In the genomic region with DNA sequence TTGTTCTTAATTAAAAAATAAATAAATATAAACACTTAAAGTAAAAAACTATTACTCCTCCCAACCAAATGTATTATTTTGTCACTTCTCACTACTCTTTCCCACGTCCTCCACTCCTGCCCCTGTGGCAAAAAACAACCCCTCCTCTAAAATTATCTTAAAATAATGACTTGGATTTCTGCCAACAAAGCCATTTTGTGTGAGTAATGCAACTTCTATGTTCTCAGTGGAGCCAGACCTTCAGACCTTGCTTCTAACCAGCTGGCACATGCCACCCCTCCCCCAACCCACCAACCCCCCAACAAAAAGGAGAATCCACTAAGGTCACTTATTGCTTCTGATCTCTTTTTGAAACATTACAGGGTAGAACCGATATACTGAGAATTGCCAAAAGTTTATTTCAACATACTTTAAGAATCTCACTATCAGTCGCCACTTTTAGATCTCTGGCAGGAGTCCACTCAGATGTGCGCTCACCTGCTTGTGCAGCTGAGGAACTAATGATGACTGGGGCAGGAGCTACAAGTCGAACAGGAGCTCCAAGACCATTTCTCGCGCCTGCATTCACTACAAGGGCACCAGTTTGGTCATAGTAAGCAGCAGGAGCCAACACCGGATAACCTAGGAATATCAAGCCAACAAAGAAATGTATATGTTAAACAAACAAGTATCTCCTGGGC, we compare ENCODE assay signal across 10 cellular contexts. TPM values are rescaled to one million over a fixed set of nuclear protein-coding genes. Genes with fewer than 3 reads are reported as not detected.
DNase-seq lines count a peak whose midpoint lies in the region; FAIRE-seq and TF ChIP-seq lines count a peak whose summit lies in the region.
"Had no signal": no experiment of that assay in that cellular context is flagged by ENCODE, and none has a peak within 500 bp of the region (broad histone marks: within the 10 kb centered on the region; RNA-seq: fewer than 3 reads in every experiment).

No MANE protein-coding gene starts in this region.

- peak overlapping the region; percentile 9 for H3K23ac ChIP-seq in trophoblast cell (ENCODE audit: low read length)

- no peaks in the 10 kb centered on the region for H3K4me1 ChIP-seq in endodermal cell (ENCODE audit: control insufficient read depth, insufficient read depth, low read length)
- H3K4me1 ChIP-seq in trophoblast cell (ENCODE audit: control insufficient read depth in 1 of 2, insufficient read depth in 2 of 2, low read length in 2 of 2), result peaks cover 2% of the 10 kb centered on the region in 2 experiments
- H3K4me1 ChIP-seq: colonic mucosa had no signal

- H3K9me3 Mint-ChIP-seq in endodermal cell, result no peaks in the 10 kb centered on the region

- H3K9me3 ChIP-seq in endodermal cell (ENCODE audit: control insufficient read depth, low read length), result no peaks in the 10 kb centered on the region
- peaks cover 1% of the 10 kb centered on the region for H3K9me3 ChIP-seq in trophoblast cell (ENCODE audit: insufficient read depth, low read depth, low read length)
- H3K9me3 ChIP-seq: colonic mucosa had no signal

- no peak overlapping the region for H2AK5ac ChIP-seq in trophoblast cell (ENCODE audit: low read length)

- H3K4me2 ChIP-seq in trophoblast cell (ENCODE audit: low read length), result no peak overlapping the region

- no peak overlapping the region for H4K12ac ChIP-seq in trophoblast cell (ENCODE audit: low read depth, low read length)

- no peak for TF ChIP-seq POLR2A in H54 (IDR thresholded peaks at IDR 0.05; ENCODE audit: low read depth, low read length)

- no peak overlapping the region for H2BK12ac ChIP-seq in trophoblast cell (ENCODE audit: low read length)

- H3K27ac ChIP-seq in endodermal cell (ENCODE audit: low read depth, low read length) (no peak overlapping the region), trophoblast cell (ENCODE audit: low read depth, low read length) (no peak overlapping the region), coronary artery (peak overlapping the region in 1 of 2 donors; percentile 14)
- H3K27ac ChIP-seq: colonic mucosa had no signal

- peak; percentile 74 for FAIRE-seq in H54 (lab: Jason Lieb, UNC)

- no peak overlapping the region for H3K14ac ChIP-seq in trophoblast cell (ENCODE audit: low read length)

- H2AFZ ChIP-seq in trophoblast cell (ENCODE audit: insufficient read depth, low read length, poor library complexity), result no peak overlapping the region

- H3K4me3 ChIP-seq in endodermal cell (ENCODE audit: low read length) (no peak overlapping the region), trophoblast cell (ENCODE audit: low read depth, low read length) (no peak overlapping the region), coronary artery (no peak overlapping the region)
- H3K4me3 ChIP-seq: colonic mucosa had no signal

- peak overlapping the region; percentile 54 for H4K8ac ChIP-seq in trophoblast cell (ENCODE audit: low read depth, low read length)

- H3K27me3 Mint-ChIP-seq in endodermal cell (ENCODE audit: insufficient read depth), result no peaks in the 10 kb centered on the region

- peaks cover 3% of the 10 kb centered on the region for H3K4me1 Mint-ChIP-seq in endodermal cell

- peak; percentile 16 for DNase-seq in H54 (ENCODE audit: insufficient read length, low spot score)
- DNase-seq in NCI-H2171 treated with DMSO at 0.1 percent for 48 hours (lab: John Stamatoyannopoulos, UW), result peak; percentile 95
- no peak for DNase-seq in endodermal cell
- DNase-seq in trophoblast cell, result peak in 1 of 2 donors; percentile 49
- no peak for DNase-seq in coronary artery (ENCODE audit: low spot score)
- DNase-seq in retina, result no peak
- DNase-seq in effector CD4-positive, alpha-beta T cell, result no peak
- DNase-seq in putamen (ENCODE audit: low spot score), result no peak
- DNase-seq: colonic mucosa, NCI-H2029 treated with DMSO at 0.1 percent for 48 hours had no signal

- H3K79me2 ChIP-seq in trophoblast cell (ENCODE audit: control insufficient read depth, insufficient read depth, low read length, poor library complexity), result peaks cover under 1% of the 10 kb centered on the region

- no peak overlapping the region for H2BK120ac ChIP-seq in trophoblast cell (ENCODE audit: insufficient read depth, low read length, poor library complexity)

- H4K91ac ChIP-seq in trophoblast cell (ENCODE audit: low read depth, low read length), result no peak overlapping the region

- no peak for TF ChIP-seq CTCF in endodermal cell (conservative IDR thresholded peaks at IDR 0.05)
- TF ChIP-seq CTCF in coronary artery (IDR thresholded peaks at IDR 0.05), result no peak

- no peaks in the 10 kb centered on the region for H3K27me3 ChIP-seq in endodermal cell (ENCODE audit: control insufficient read depth, insufficient read depth, low read length, poor library complexity, severe bottlenecking)
- H3K27me3 ChIP-seq in trophoblast cell (ENCODE audit: insufficient read depth, low read length), result no peaks in the 10 kb centered on the region
- H3K27me3 ChIP-seq: colonic mucosa had no signal

- H3K36me3 Mint-ChIP-seq in endodermal cell (ENCODE audit: low read depth), result peaks cover 95% of the 10 kb centered on the region

- H3K27ac Mint-ChIP-seq in endodermal cell, result peak overlapping the region; percentile 72

- 87 to 92% methylated on average over 5 to 8 of the region's 8 CpGs for WGBS in endodermal cell (ENCODE audit: insufficient coverage in 1 of 2, insufficient read length in 1 of 2), 2 experiments
- WGBS in trophoblast cell (ENCODE audit: extremely low coverage, insufficient coverage, insufficient read length), result 100% methylated on average over 1 of the region's 8 CpGs

- H3K9ac ChIP-seq in endodermal cell (ENCODE audit: extremely low read depth, low read length, poor library complexity, severe bottlenecking), result no peak overlapping the region
- no peak overlapping the region for H3K9ac ChIP-seq in trophoblast cell (ENCODE audit: low read length)

- H3K4me3 Mint-ChIP-seq in endodermal cell, result no peak overlapping the region

- H3K36me3 ChIP-seq in endodermal cell (ENCODE audit: control insufficient read depth, insufficient read depth, low read length) (peaks cover 96% of the 10 kb centered on the region), trophoblast cell (ENCODE audit: control insufficient read depth in 1 of 2, insufficient read depth in 2 of 2, low read length in 2 of 2) (peaks cover 18 to 38% of the 10 kb centered on the region in 2 experiments)

- H3K4ac ChIP-seq in trophoblast cell (ENCODE audit: low read depth, low read length), result no peak overlapping the region

- H3K18ac ChIP-seq in trophoblast cell (ENCODE audit: low read length), result peak overlapping the region; percentile 53

- H2BK5ac ChIP-seq in trophoblast cell (ENCODE audit: low read depth, low read length, poor library complexity), result no peak overlapping the region

- no peaks in the 10 kb centered on the region for H3K79me1 ChIP-seq in trophoblast cell (ENCODE audit: low read length)

RNA-seq across cellular contexts. Expression of a gene that starts 58.3 kb away (rescaled TPM):
- 100 to 1,000 TPM in 1 of 2 donors, 10 to 100 TPM in 1; 94.1 to 143 TPM for total RNA-seq in endodermal cell
- 94.6 TPM for polyA plus RNA-seq in endodermal cell (2013, experiment 1 of 2)
- 84.7 TPM for polyA plus RNA-seq in endodermal cell (2013, experiment 2 of 2)
- 64.9 and 65.2 TPM in 2 replicates for polyA plus RNA-seq in trophoblast cell (2013)

Comparison
In these comparisons a context has a peak if more than half of its experiments do, and no peak if none do; other contexts are left out.
1. DNase-seq: peak in H54 (single experiment) and NCI-H2171 treated with DMSO at 0.1 percent for 48 hours (single experiment); none in endodermal cell (single experiment), coronary artery (single experiment), retina (single experiment), effector CD4-positive, alpha-beta T cell (single experiment) and putamen (single experiment).